Comparison of ENCODE assay signal across 22 cellular contexts in genomic region chr14:31932675-31933074, GRCh38.
"Had no signal": no experiment of that assay in that cellular context is flagged by ENCODE, and none has a peak within 500 bp of the region (broad histone marks: within the 10 kb centered on the region; RNA-seq: fewer than 3 reads in every experiment).

No MANE protein-coding gene starts in this region.

- FAIRE-seq: islet of Langerhans, small intestine had no signal

- H3K9me3 Mint-ChIP-seq: activated CD4-positive, alpha-beta memory T cell treated with anti-CD3 and anti-CD28 coated beads for 36 hours; activated naive CD4-positive, alpha-beta T cell treated with anti-CD3 and anti-CD28 coated beads, Interleukin-2, amount 50 U/mL, for 72 hours; dendritic cell treated with granulocyte-macrophage colony-stimulating factor and Interleukin-4, amounts not matched to agents 40 ng/mL and 50 ng/mL, for 4 days; T-helper 1 cell treated with Interleukin-12 subunit alpha and Interleukin-12 subunit beta and Interleukin-4 antibody, amounts not matched to agents 30 μg/mL and 1 μg/mL, for 36 hours; type B pancreatic cell had no signal

- H3K4me3 ChIP-seq: ascending aorta, mucosa of descending colon, testis, vagina had no signal

- H3K27me3 ChIP-seq: ascending aorta, brain microvascular endothelial cell, foreskin keratinocyte, testis, vagina had no signal

- H3K36me3 Mint-ChIP-seq: activated CD4-positive, alpha-beta memory T cell treated with anti-CD3 and anti-CD28 coated beads for 36 hours; activated naive CD4-positive, alpha-beta T cell treated with anti-CD3 and anti-CD28 coated beads, Interleukin-2, amount 50 U/mL, for 72 hours; type B pancreatic cell had no signal

- H3K36me3 ChIP-seq: ascending aorta, brain microvascular endothelial cell, vagina had no signal

- H3K4me1 ChIP-seq: ascending aorta had no signal

- DNase-seq: activated CD4-positive, alpha-beta memory T cell treated with anti-CD3 and anti-CD28 coated beads for 36 hours; activated CD4-positive, alpha-beta T cell treated with anti-CD3 and anti-CD28 coated beads for 48 hours; activated CD4-positive, CD25-positive, alpha-beta regulatory T cell; brain microvascular endothelial cell; caudate nucleus; effector CD8-positive, alpha-beta T cell; foreskin keratinocyte; mucosa of descending colon; posterior cingulate gyrus; small intestine; stimulated activated CD4-positive, alpha-beta T cell treated with anti-CD3 and anti-CD28 coated beads, Interleukin-4, amount 100 ng/mL, for 1 hour; stimulated activated naive CD4-positive, alpha-beta T cell; T1000; testis had no signal

- H3K27ac Mint-ChIP-seq: activated CD4-positive, alpha-beta memory T cell treated with anti-CD3 and anti-CD28 coated beads for 36 hours; activated naive CD4-positive, alpha-beta T cell treated with anti-CD3 and anti-CD28 coated beads, Interleukin-2, amount 50 U/mL, for 72 hours; dendritic cell treated with granulocyte-macrophage colony-stimulating factor and Interleukin-4, amounts not matched to agents 40 ng/mL and 50 ng/mL, for 4 days; T-helper 1 cell treated with Interleukin-12 subunit alpha and Interleukin-12 subunit beta and Interleukin-4 antibody, amounts not matched to agents 30 μg/mL and 1 μg/mL, for 36 hours; type B pancreatic cell had no signal

- H3K27ac ChIP-seq: ascending aorta, brain microvascular endothelial cell, foreskin keratinocyte, testis, vagina had no signal

- H3K27me3 Mint-ChIP-seq: activated CD4-positive, alpha-beta memory T cell treated with anti-CD3 and anti-CD28 coated beads for 36 hours; dendritic cell treated with granulocyte-macrophage colony-stimulating factor and Interleukin-4, amounts not matched to agents 40 ng/mL and 50 ng/mL, for 4 days; type B pancreatic cell had no signal

- ATAC-seq: activated naive CD4-positive, alpha-beta T cell treated with anti-CD3 and anti-CD28 coated beads, Interleukin-2, amount 50 U/mL, for 72 hours; foreskin keratinocyte; mucosa of descending colon; sciatic nerve had no signal

- H3K4me3 Mint-ChIP-seq: activated CD4-positive, alpha-beta memory T cell treated with anti-CD3 and anti-CD28 coated beads for 36 hours; dendritic cell treated with granulocyte-macrophage colony-stimulating factor and Interleukin-4, amounts not matched to agents 40 ng/mL and 50 ng/mL, for 4 days; T-helper 1 cell treated with Interleukin-12 subunit alpha and Interleukin-12 subunit beta and Interleukin-4 antibody, amounts not matched to agents 30 μg/mL and 1 μg/mL, for 36 hours; type B pancreatic cell had no signal

- H3K9me3 ChIP-seq: ascending aorta, mucosa of descending colon, testis, vagina had no signal
